ENCODE assay signal across 13 cellular contexts in genomic region chr2:19359021-19359357, GRCh38. TPM values are rescaled to one million over a fixed set of nuclear protein-coding genes. Genes with fewer than 3 reads are reported as not detected.
A peak's percentile ranks its signal among the peaks of the same experiment; 100 is the strongest.
DNase-seq lines count a peak whose midpoint lies in the region; ATAC-seq and TF ChIP-seq lines count a peak whose summit lies in the region.
"Had no signal": no experiment of that assay in that cellular context is flagged by ENCODE, and none has a peak within 500 bp of the region (broad histone marks: within the 10 kb centered on the region; RNA-seq: fewer than 3 reads in every experiment).

No MANE protein-coding gene starts in this region.

- H3K27ac Mint-ChIP-seq in Caco-2 (ENCODE audit: unreplicated experiment) (no peak overlapping the region), T-helper 17 cell (no peak overlapping the region)
- H3K27ac Mint-ChIP-seq: activated naive CD4-positive, alpha-beta T cell treated with anti-CD3 and anti-CD28 coated beads, Interleukin-2, amount 10 ng/mL, durations not matched to agents 7 days and 5 days; T-helper 2 cell treated with Interferon-gamma antibody and Interleukin-4, amounts not matched to agents 5 μg/mL and 100 μg/mL, for 36 hours had no signal

- H3K4me3 Mint-ChIP-seq in Caco-2 (ENCODE audit: unreplicated experiment) (peak overlapping the region; percentile 80), T-helper 17 cell (peak overlapping the region; percentile 74)
- H3K4me3 Mint-ChIP-seq: activated naive CD4-positive, alpha-beta T cell treated with anti-CD3 and anti-CD28 coated beads, Interleukin-2, amount 10 ng/mL, durations not matched to agents 7 days and 5 days; T-helper 2 cell treated with Interferon-gamma antibody and Interleukin-4, amounts not matched to agents 5 μg/mL and 100 μg/mL, for 36 hours had no signal

- no TSS peak for BruUV-seq in Caco-2 (replicated peaks; lab: Mats Ljungman, UMichigan)

- intact Hi-C loops in Caco-2 (cut with micrococcal nuclease; ENCODE audit: unreplicated experiment): loop anchor here (5.0 kb wide), 1 partner anchor 797 kb away; the partner anchor contains the start of gene RDH14

- H3K9me3 ChIP-seq in Caco-2 (no peaks in the 10 kb centered on the region), T-helper 17 cell (ENCODE audit: control insufficient read depth, low read length, poor library complexity, severe bottlenecking) (no peaks in the 10 kb centered on the region)

- TF ChIP-seq CTCF in Caco-2 (IDR thresholded peaks at IDR 0.05; ENCODE audit: insufficient read depth in 1 of 2, low read depth in 1 of 2, low read length in 1 of 2, severe bottlenecking in 1 of 2, unreplicated experiment in 1 of 2): no peak
- no peak for TF ChIP-seq CTCF in retinal pigment epithelial cell (conservative IDR thresholded peaks at IDR 0.05; ENCODE audit: low read depth, low read length)

- ATAC-seq in T-helper 17 cell (no peak), GM18870 (IDR thresholded peaks at IDR 0.05; ENCODE audit: unreplicated experiment) (no peak)

- H3K4me1 Mint-ChIP-seq in Caco-2 (ENCODE audit: low read depth, unreplicated experiment): peaks cover 19% of the 10 kb centered on the region
- H3K4me1 Mint-ChIP-seq in T-helper 17 cell: peaks cover 51% of the 10 kb centered on the region

- CTCF ChIA-PET in Caco-2 (lab: Charles Lee): interaction anchor here (0.6 to 1.1 kb wide), 3 partner anchors 10 to 372 kb away, joined by 3 to 5 read pairs (median 5); no protein-coding TSS in a partner anchor

- H3K27me3 ChIP-seq in Caco-2 (replicated peaks; ENCODE audit: control insufficient read depth, insufficient read depth, low read length): no peaks in the 10 kb centered on the region

- POLR2A ChIA-PET in Caco-2 (lab: Charles Lee): interaction anchor here (2.1 kb wide), 1 partner anchor 12 kb away, joined by 12 read pairs; no protein-coding TSS in a partner anchor

- H3K27me3 Mint-ChIP-seq in Caco-2 (ENCODE audit: insufficient read depth, unreplicated experiment) (peaks cover 9% of the 10 kb centered on the region), T-helper 17 cell (peaks cover 88% of the 10 kb centered on the region)

- H3K36me3 Mint-ChIP-seq in Caco-2 (ENCODE audit: insufficient read depth, unreplicated experiment): no peaks in the 10 kb centered on the region
- H3K36me3 Mint-ChIP-seq in T-helper 17 cell (ENCODE audit: low read depth): peaks cover 6% of the 10 kb centered on the region

- no peaks in the 10 kb centered on the region for H3K36me3 ChIP-seq in Caco-2 (ENCODE audit: control insufficient read depth, insufficient read depth, low read length)

- in situ Hi-C loops in G401 (cut with HindIII; ENCODE audit: low sequenced_read_pairs): no loop called here

- DNase-seq in Caco-2: no peak
- no peak for DNase-seq in T-helper 17 cell
- no peak for DNase-seq in retinal pigment epithelial cell (ENCODE audit: low read depth)
- no peak for DNase-seq in G401 (ENCODE audit: low spot score)
- DNase-seq in COLO668 (lab: John Stamatoyannopoulos, UW; ENCODE audit: unreplicated experiment): no peak
- DNase-seq in DMS53 (lab: John Stamatoyannopoulos, UW): no peak
- DNase-seq: activated naive CD4-positive, alpha-beta T cell treated with anti-CD3 and anti-CD28 coated beads, Interleukin-2, amount 10 ng/mL, durations not matched to agents 7 days and 5 days; DND-41; NCI-H1930; stimulated activated CD4-positive, alpha-beta T cell treated with anti-CD3 and anti-CD28 coated beads, Interleukin-15, amount 100 ng/mL, for 24 hours had no signal

- H3K4me1 ChIP-seq in Caco-2: no peaks in the 10 kb centered on the region; the same call in 1 of the 2 replicates

- no peaks in the 10 kb centered on the region for H3K9me3 Mint-ChIP-seq in Caco-2 (ENCODE audit: unreplicated experiment)
- H3K9me3 Mint-ChIP-seq: activated naive CD4-positive, alpha-beta T cell treated with anti-CD3 and anti-CD28 coated beads, Interleukin-2, amount 10 ng/mL, durations not matched to agents 7 days and 5 days; T-helper 2 cell treated with Interferon-gamma antibody and Interleukin-4, amounts not matched to agents 5 μg/mL and 100 μg/mL, for 36 hours had no signal

- H3K4me3 ChIP-seq in Caco-2 (ENCODE audit: low read depth, low read length) (peak overlapping the region; percentile 65), iPS-11a (ENCODE audit: low read depth, low read length) (peak overlapping the region; percentile 28), retinal pigment epithelial cell (ENCODE audit: low read length) (peak overlapping the region; percentile 43)

RNA-seq across cellular contexts. Expression of gene OSR1, which starts 0.6 kb away (rescaled TPM):
- total RNA-seq in Caco-2 (2022) (3.0 and 3.2 TPM in 2 replicates), T-helper 17 cell (not detected)
- total RNA-seq in G401 (2014; rRNA removed; shearing (Covaris generic)): 0.07 TPM in 1 of 2 replicates, not detected in the other
